10 cellular contexts compared by ENCODE assay signal in genomic region chr2:38653715-38654494, GRCh38. TPM values are rescaled to one million over a fixed set of nuclear protein-coding genes. Genes with fewer than 3 reads are reported as not detected.
DNase-seq lines count a peak whose midpoint lies in the region; ATAC-seq and TF ChIP-seq lines count a peak whose summit lies in the region.
"Had no signal": no experiment of that assay in that cellular context is flagged by ENCODE, and none has a peak within 500 bp of the region (broad histone marks: within the 10 kb centered on the region; RNA-seq: fewer than 3 reads in every experiment).

No MANE protein-coding gene starts in this region.

- TF ChIP-seq CTCF in HL-60 (IDR thresholded peaks at IDR 0.05; ENCODE audit: insufficient read depth, low read length) (no peak), mucosa of descending colon (IDR thresholded peaks at IDR 0.05) (no peak), glutamatergic neuron (IDR thresholded peaks at IDR 0.05; ENCODE audit: partially characterized antibody, unreplicated experiment) (no peak)

- peaks cover 0 to 20% (median 0%) of the 10 kb centered on the region in 11 experiments; a peak in 2 of 22 replicates for H3K27me3 ChIP-seq in BLaER1 treated with 17β-estradiol and CSF1 and Interleukin-3, amounts not matched to agents 10 nM and 100 nM
- H3K27me3 ChIP-seq in HL-60 (ENCODE audit: insufficient read depth, poor library complexity, severe bottlenecking) = no peaks in the 10 kb centered on the region

- no peak overlapping the region for H3K4me3 Mint-ChIP-seq in glutamatergic neuron (ENCODE audit: unreplicated experiment)
- H3K4me3 Mint-ChIP-seq: endodermal cell had no signal

- H3K4me3 ChIP-seq in BLaER1 treated with 17β-estradiol and CSF1 and Interleukin-3, amounts not matched to agents 10 nM and 100 nM = no peak overlapping the region
- H3K4me3 ChIP-seq in HL-60 (replicated peaks; ENCODE audit: insufficient read depth, low read length) (no peak overlapping the region), mucosa of descending colon (no peak overlapping the region)

- H3K36me3 Mint-ChIP-seq in glutamatergic neuron (ENCODE audit: unreplicated experiment) = no peaks in the 10 kb centered on the region

- H3K9ac ChIP-seq in BLaER1 treated with 17β-estradiol and CSF1 and Interleukin-3, amounts not matched to agents 10 nM and 100 nM = no peak overlapping the region; a peak in 1 of 22 replicates

- peak overlapping the region in 3 of 11 experiments; percentile 12 to 25 (median 20); a peak in 3 of 22 replicates for H3K27ac ChIP-seq in BLaER1 treated with 17β-estradiol and CSF1 and Interleukin-3, amounts not matched to agents 10 nM and 100 nM
- H3K27ac ChIP-seq in HL-60 (replicated peaks) = peak overlapping the region; percentile 71

- H3K36me3 ChIP-seq in BLaER1 treated with 17β-estradiol and CSF1 and Interleukin-3, amounts not matched to agents 10 nM and 100 nM = peaks cover 0 to 8% (median 0%) of the 10 kb centered on the region in 11 experiments; a peak in 6 of 22 replicates
- no peaks in the 10 kb centered on the region for H3K36me3 ChIP-seq in mucosa of descending colon (ENCODE audit: low read depth)

- H3K9me3 Mint-ChIP-seq in glutamatergic neuron (ENCODE audit: unreplicated experiment) = no peaks in the 10 kb centered on the region
- H3K9me3 Mint-ChIP-seq: endodermal cell had no signal

- ATAC-seq in mucosa of descending colon = peak; percentile 19
- ATAC-seq in GM21723 (IDR thresholded peaks at IDR 0.05; ENCODE audit: unreplicated experiment) = no peak
- ATAC-seq: HCT116 had no signal

- H3K4me1 ChIP-seq in BLaER1 treated with 17β-estradiol and CSF1 and Interleukin-3, amounts not matched to agents 10 nM and 100 nM = peaks cover 9 to 37% (median 27%) of the 10 kb centered on the region in 10 experiments; a peak in 17 of 20 replicates
- H3K4me1 ChIP-seq in mucosa of descending colon (ENCODE audit: low read depth) = no peaks in the 10 kb centered on the region

- no peak overlapping the region for H3K27ac Mint-ChIP-seq in glutamatergic neuron (ENCODE audit: unreplicated experiment)
- H3K27ac Mint-ChIP-seq: endodermal cell had no signal

- peaks cover 5 to 26% (median 19%) of the 10 kb centered on the region in 11 experiments for H3K9me3 ChIP-seq in BLaER1 treated with 17β-estradiol and CSF1 and Interleukin-3, amounts not matched to agents 10 nM and 100 nM (replicated peaks in 1 of 11)
- H3K9me3 ChIP-seq in mucosa of descending colon = no peaks in the 10 kb centered on the region

- H3K4me2 ChIP-seq in BLaER1 treated with 17β-estradiol and CSF1 and Interleukin-3, amounts not matched to agents 10 nM and 100 nM = peak overlapping the region in 10 of 11 experiments; percentile 13 to 60 (median 41); a peak in 15 of 22 replicates

- H3K4me1 Mint-ChIP-seq in glutamatergic neuron (ENCODE audit: low read depth, unreplicated experiment) = peaks cover 8% of the 10 kb centered on the region

- DNase-seq in HL-60 (ENCODE audit: low read depth in 1 of 2, low spot score in 1 of 2) (peak in 1 of 2 experiments; percentile 45), mucosa of descending colon (no peak), glutamatergic neuron (no peak), posterior vena cava (ENCODE audit: low spot score) (no peak), NCI-H2081 (lab: John Stamatoyannopoulos, UW) (no peak)
- peak; percentile 42 for DNase-seq in activated CD8-positive, alpha-beta memory T cell treated with anti-CD3 and anti-CD28 coated beads, Interleukin-2, amount 50 U/mL, for 24 hours (ENCODE audit: extremely low read depth)
- DNase-seq: endodermal cell had no signal

- H4K20me1 ChIP-seq in BLaER1 treated with 17β-estradiol and CSF1 and Interleukin-3, amounts not matched to agents 10 nM and 100 nM = no peaks in the 10 kb centered on the region

- intact Hi-C loops in mucosa of descending colon (cut with DNase I, micrococcal nuclease) = no loop called here
- intact Hi-C loops in posterior vena cava (cut with DNase I) = no loop called here

- H3K27me3 Mint-ChIP-seq in glutamatergic neuron (ENCODE audit: unreplicated experiment) = no peaks in the 10 kb centered on the region

RNA-seq across cellular contexts. Expression of gene GALM, which starts 12.0 kb away (rescaled TPM):
- total RNA-seq in mucosa of descending colon = 10 to 100 TPM; 27.0 to 62.7 (median 58.0) TPM
- total RNA-seq in glutamatergic neuron (ENCODE audit: unreplicated experiment) = 1.0 TPM
- 10 to 100 TPM; 10.8 to 18.3 TPM for total RNA-seq in posterior vena cava

RNA-seq across cellular contexts. Expression of gene HNRNPLL, which starts 51.2 kb away (rescaled TPM):
- 10 to 100 TPM; 45.5 to 68.2 (median 49.6) TPM for total RNA-seq in mucosa of descending colon
- 79.8 TPM for total RNA-seq in glutamatergic neuron (ENCODE audit: unreplicated experiment)
- total RNA-seq in posterior vena cava = 10 to 100 TPM; 54.6 to 55.6 TPM
